Comparison of ENCODE assay signal across 10 cellular contexts in the genomic region with DNA sequence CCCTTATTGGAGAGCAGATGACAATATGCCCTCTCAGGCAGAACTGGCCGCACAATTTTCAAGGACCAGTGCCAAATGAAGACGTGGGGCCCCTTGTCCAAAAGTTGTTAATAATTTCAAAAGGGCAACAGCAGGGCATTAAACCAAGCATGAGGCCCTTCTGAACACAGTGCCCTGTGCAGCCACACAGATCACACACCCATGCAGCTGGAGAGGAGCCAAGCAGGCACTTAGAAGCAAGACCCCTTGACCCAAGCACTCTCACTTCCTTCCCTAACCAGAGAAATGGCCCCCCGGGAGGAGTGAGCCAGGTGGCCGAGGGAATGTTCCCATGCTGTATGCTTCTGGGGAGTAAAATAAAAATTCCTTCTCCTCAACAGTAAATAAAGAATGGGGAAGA.
DNase-seq lines count a peak whose midpoint lies in the region; ATAC-seq lines count a peak whose summit lies in the region.
"Had no signal": no experiment of that assay in that cellular context is flagged by ENCODE, and none has a peak within 500 bp of the region (broad histone marks: within the 10 kb centered on the region; RNA-seq: fewer than 3 reads in every experiment).

No MANE protein-coding gene starts in this region.

- H3K27ac Mint-ChIP-seq in activated CD4-positive, alpha-beta T cell treated with anti-CD3 and anti-CD28 coated beads, Interleukin-2, amount 10 ng/mL, durations not matched to agents 24 days and 14 days: no peak overlapping the region

- peak; percentile 36 for ATAC-seq in GM21423 (IDR thresholded peaks at IDR 0.05; ENCODE audit: unreplicated experiment)
- no peak for ATAC-seq in GM19035 (IDR thresholded peaks at IDR 0.05; ENCODE audit: unreplicated experiment)

- no peaks in the 10 kb centered on the region for H3K27me3 Mint-ChIP-seq in activated CD4-positive, alpha-beta T cell treated with anti-CD3 and anti-CD28 coated beads, Interleukin-2, amount 10 ng/mL, durations not matched to agents 24 days and 14 days

- intact Hi-C loops in activated CD4-positive, alpha-beta T cell treated with anti-CD3 and anti-CD28 coated beads, Interleukin-2, amount 10 ng/mL, durations not matched to agents 24 days and 14 days (cut with micrococcal nuclease): no loop called here

- H3K4me1 Mint-ChIP-seq in activated CD4-positive, alpha-beta T cell treated with anti-CD3 and anti-CD28 coated beads, Interleukin-2, amount 10 ng/mL, durations not matched to agents 24 days and 14 days: peaks cover 47% of the 10 kb centered on the region

- DNase-seq in COR-L47 (lab: John Stamatoyannopoulos, UW) (peak; percentile 24), MV-4-11 (lab: John Stamatoyannopoulos, UW) (peak; percentile 48), glomerular visceral epithelial cell (ENCODE audit: extremely low spot score) (peak; percentile 92), activated T-cell treated with anti-CD3 and anti-CD28 coated beads for 4 hours (no peak)
- no peak for DNase-seq in NK-92 treated with Interleukin-12 subunit alpha and Interleukin-12 subunit beta, amount 100 ng/mL, for 24 hours (lab: John Stamatoyannopoulos, UW)
- no peak for DNase-seq in activated CD4-positive, alpha-beta T cell treated with anti-CD3 and anti-CD28 coated beads, Interleukin-2, amount 10 ng/mL, durations not matched to agents 24 days and 14 days
- DNase-seq: AML-193, NCI-H2081 treated with DMSO at 0.1 percent for 48 hours had no signal

- no peaks in the 10 kb centered on the region for H3K9me3 Mint-ChIP-seq in activated CD4-positive, alpha-beta T cell treated with anti-CD3 and anti-CD28 coated beads, Interleukin-2, amount 10 ng/mL, durations not matched to agents 24 days and 14 days

- H3K4me3 Mint-ChIP-seq in activated CD4-positive, alpha-beta T cell treated with anti-CD3 and anti-CD28 coated beads, Interleukin-2, amount 10 ng/mL, durations not matched to agents 24 days and 14 days: no peak overlapping the region

- H3K36me3 Mint-ChIP-seq in activated CD4-positive, alpha-beta T cell treated with anti-CD3 and anti-CD28 coated beads, Interleukin-2, amount 10 ng/mL, durations not matched to agents 24 days and 14 days (ENCODE audit: low read depth): peaks cover 2% of the 10 kb centered on the region

Comparison
In these comparisons a context has a peak if more than half of its experiments do, and no peak if none do; other contexts are left out.
1. DNase-seq: peak in COR-L47 (single experiment), MV-4-11 (single experiment) and glomerular visceral epithelial cell (single experiment); none in activated T-cell treated with anti-CD3 and anti-CD28 coated beads for 4 hours (single experiment), NK-92 treated with Interleukin-12 subunit alpha and Interleukin-12 subunit beta, amount 100 ng/mL, for 24 hours (single experiment) and activated CD4-positive, alpha-beta T cell treated with anti-CD3 and anti-CD28 coated beads, Interleukin-2, amount 10 ng/mL, durations not matched to agents 24 days and 14 days (single experiment).